In the genomic region with DNA sequence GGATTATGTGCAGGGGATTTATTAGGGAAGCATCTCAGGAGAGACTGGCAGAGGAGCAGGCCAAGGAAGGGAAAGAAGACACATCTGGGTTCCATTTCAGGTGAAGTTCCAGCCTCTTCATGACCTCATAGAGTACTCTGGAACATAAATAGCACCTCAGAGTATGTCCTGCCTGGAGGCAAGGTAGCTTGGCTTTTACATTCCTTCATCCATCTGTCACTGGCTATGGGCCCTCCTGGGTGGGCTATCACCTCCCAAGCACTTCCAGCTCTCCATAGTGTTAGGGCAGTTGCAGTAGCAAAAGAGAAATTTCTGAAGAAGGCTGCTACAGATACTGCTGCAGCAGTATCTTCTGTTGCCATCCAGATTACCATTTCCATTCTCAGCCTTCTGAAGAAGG, we compare ENCODE assay signal across 23 cellular contexts.
DNase-seq lines count a peak whose midpoint lies in the region; ATAC-seq, FAIRE-seq and TF ChIP-seq lines count a peak whose summit lies in the region.
"Had no signal": no experiment of that assay in that cellular context is flagged by ENCODE, and none has a peak within 500 bp of the region (broad histone marks: within the 10 kb centered on the region; RNA-seq: fewer than 3 reads in every experiment).

No MANE protein-coding gene starts in this region.

- H3K4me3 Mint-ChIP-seq in WTC11: no peak overlapping the region
- H3K4me3 Mint-ChIP-seq: CD4-positive, alpha-beta memory T cell had no signal

- H3K4me2 ChIP-seq in HepG2 (ENCODE audit: low read depth, low read length): no peak overlapping the region
- H3K4me2 ChIP-seq in mesendoderm (ENCODE audit: low read length): no peak overlapping the region
- no peak overlapping the region for H3K4me2 ChIP-seq in trophoblast cell (ENCODE audit: low read length)
- H3K4me2 ChIP-seq: A549; BLaER1 treated with 17β-estradiol and CSF1 and Interleukin-3, amounts not matched to agents 10 nM and 100 nM had no signal

- no peak for ATAC-seq in HepG2
- ATAC-seq in right lobe of liver: no peak
- peak; percentile 39; the same call in 1 of the 2 replicates for ATAC-seq in WTC11
- ATAC-seq: A549 had no signal

- no peak for FAIRE-seq in HepG2 (lab: Jason Lieb, UNC)
- FAIRE-seq: A549, G401.6, H54 had no signal

- H2BK120ac ChIP-seq in mesendoderm (ENCODE audit: low read depth, low read length) (no peak overlapping the region), trophoblast cell (ENCODE audit: insufficient read depth, low read length, poor library complexity) (no peak overlapping the region)

- H3K27ac Mint-ChIP-seq in WTC11: no peak overlapping the region
- H3K27ac Mint-ChIP-seq: CD4-positive, alpha-beta memory T cell had no signal

- no peak overlapping the region for H3K18ac ChIP-seq in mesendoderm (ENCODE audit: low read length)
- no peak overlapping the region for H3K18ac ChIP-seq in trophoblast cell (ENCODE audit: low read length)

- no peaks in the 10 kb centered on the region for H3K79me1 ChIP-seq in mesendoderm (ENCODE audit: low read length)
- no peaks in the 10 kb centered on the region for H3K79me1 ChIP-seq in trophoblast cell (ENCODE audit: low read length)

- H4K20me1 ChIP-seq in HepG2 (ENCODE audit: insufficient read depth, low read length): peaks cover 7% of the 10 kb centered on the region
- H4K20me1 ChIP-seq: BLaER1 treated with 17β-estradiol and CSF1 and Interleukin-3, amounts not matched to agents 10 nM and 100 nM had no signal

- DNase-seq in HepG2 (ENCODE audit: low spot score): no peak
- no peak for DNase-seq in right lobe of liver
- no peak for DNase-seq in WTC11 (ENCODE audit: low spot score)
- DNase-seq in mesendoderm: peak; percentile 72
- DNase-seq in trophoblast cell: peak; percentile 30 to 48
- no peak for DNase-seq in pons (ENCODE audit: low spot score)
- DNase-seq in NCI-H345 (lab: John Stamatoyannopoulos, UW): no peak
- no peak for DNase-seq in NCI-H524 treated with DMSO at 0.1 percent for 48 hours (lab: John Stamatoyannopoulos, UW)
- DNase-seq: 8988T; ACHN; AML-193; BE2C; Calu3; CD4-positive, alpha-beta memory T cell; COR-L47; DMS53; DMS79 treated with DMSO at 0.1 percent for 48 hours; GOT3; HCEC 1CT had no signal

- TF ChIP-seq POLR2A in HepG2 (IDR thresholded peaks at IDR 0.05; ENCODE audit: insufficient read depth in 1 of 2, low read depth in 2 of 2, low read length in 2 of 2): no peak
- no peak for TF ChIP-seq POLR2A in right lobe of liver (IDR thresholded peaks at IDR 0.05)

- H3K23ac ChIP-seq in mesendoderm (ENCODE audit: low read length) (no peak overlapping the region), trophoblast cell (ENCODE audit: low read length) (no peak overlapping the region)

- POLR2A ChIA-PET in HepG2 (lab: Yijun Ruan, JAX): interaction anchor here (1.1 to 1.5 kb wide), 3 partner anchors 91 to 114 kb away, joined by 3 read pairs; no protein-coding TSS in a partner anchor
- POLR2A ChIA-PET in WTC11 (lab: Charles Lee): no interaction called here

- no peak for TF ChIP-seq RAD21 in HepG2 (CRISPR knock-in tag; IDR thresholded peaks at IDR 0.05)

- H2AFZ ChIP-seq in HepG2 (ENCODE audit: low read length) (no peak overlapping the region), trophoblast cell (ENCODE audit: insufficient read depth, low read length, poor library complexity) (no peak overlapping the region)

- H3K4ac ChIP-seq in mesendoderm (ENCODE audit: low read depth, low read length) (no peak overlapping the region), trophoblast cell (ENCODE audit: low read depth, low read length) (no peak overlapping the region)

- intact Hi-C loops in HepG2 (cut with micrococcal nuclease; ENCODE audit: unreplicated experiment) (loop anchor here (10.0 kb wide), 1 partner anchor 287 kb away; no protein-coding TSS in a partner anchor), right lobe of liver (cut with DNase I) (no loop called here)

- H3K9me3 Mint-ChIP-seq in WTC11: no peaks in the 10 kb centered on the region
- H3K9me3 Mint-ChIP-seq: CD4-positive, alpha-beta memory T cell had no signal

- H2BK5ac ChIP-seq in mesendoderm (ENCODE audit: low read length) (no peak overlapping the region), trophoblast cell (ENCODE audit: low read depth, low read length, poor library complexity) (no peak overlapping the region)

- CTCF ChIA-PET in HepG2 (lab: Yijun Ruan, JAX; ENCODE audit: low intra/inter-chr PET ratio, low total read pairs): no interaction called here
- CTCF ChIA-PET in WTC11 (lab: Charles Lee): no interaction called here

- no peaks in the 10 kb centered on the region for H3K27me3 Mint-ChIP-seq in WTC11 (ENCODE audit: low read depth)
- H3K27me3 Mint-ChIP-seq: CD4-positive, alpha-beta memory T cell had no signal

- H3K9ac ChIP-seq in HepG2 (ENCODE audit: insufficient read depth, low read depth, low read length): no peak overlapping the region
- H3K9ac ChIP-seq in mesendoderm (ENCODE audit: low read length): no peak overlapping the region
- no peak overlapping the region for H3K9ac ChIP-seq in trophoblast cell (ENCODE audit: low read length)
- H3K9ac ChIP-seq: BLaER1 treated with 17β-estradiol and CSF1 and Interleukin-3, amounts not matched to agents 10 nM and 100 nM had no signal

- no peak overlapping the region for H4K5ac ChIP-seq in mesendoderm (ENCODE audit: low read length)

- H2BK15ac ChIP-seq in mesendoderm (replicated peaks; ENCODE audit: low read depth): no peak overlapping the region

- H3K36me3 ChIP-seq in HepG2 (replicated peaks in 1 of 2; ENCODE audit: control insufficient read depth in 1 of 2, insufficient read depth in 2 of 2, low read length in 2 of 2) (no peaks in the 10 kb centered on the region), right lobe of liver (no peaks in the 10 kb centered on the region), mesendoderm (ENCODE audit: control insufficient read depth, insufficient read depth, low read length) (no peaks in the 10 kb centered on the region), trophoblast cell (ENCODE audit: control insufficient read depth in 1 of 2, insufficient read depth in 2 of 2, low read length in 2 of 2) (no peaks in the 10 kb centered on the region)
- H3K36me3 ChIP-seq: BE2C; BLaER1 treated with 17β-estradiol and CSF1 and Interleukin-3, amounts not matched to agents 10 nM and 100 nM had no signal

- H3K27ac ChIP-seq in HepG2 (ENCODE audit: extremely low read length, insufficient read depth, low read length): no peak overlapping the region
- no peak overlapping the region for H3K27ac ChIP-seq in right lobe of liver
- no peak overlapping the region for H3K27ac ChIP-seq in mesendoderm (ENCODE audit: low read depth, low read length)
- no peak overlapping the region for H3K27ac ChIP-seq in trophoblast cell (ENCODE audit: low read depth, low read length)
- H3K27ac ChIP-seq: A549; BLaER1 treated with 17β-estradiol and CSF1 and Interleukin-3, amounts not matched to agents 10 nM and 100 nM had no signal

- H3K36me3 Mint-ChIP-seq in WTC11: no peaks in the 10 kb centered on the region
- H3K36me3 Mint-ChIP-seq: CD4-positive, alpha-beta memory T cell had no signal

- no peak overlapping the region for H2BK12ac ChIP-seq in trophoblast cell (ENCODE audit: low read length)

- no peak overlapping the region for H4K12ac ChIP-seq in trophoblast cell (ENCODE audit: low read depth, low read length)

- H3K56ac ChIP-seq in mesendoderm (ENCODE audit: low read length): no peak overlapping the region

- H3K9me3 ChIP-seq in HepG2 (ENCODE audit: low read length) (no peaks in the 10 kb centered on the region), right lobe of liver (no peaks in the 10 kb centered on the region), trophoblast cell (ENCODE audit: insufficient read depth, low read depth, low read length) (no peaks in the 10 kb centered on the region)
- H3K9me3 ChIP-seq: A549, BE2C had no signal

- H2AK5ac ChIP-seq in mesendoderm (ENCODE audit: low read length) (no peak overlapping the region), trophoblast cell (ENCODE audit: low read length) (no peak overlapping the region)

- TF ChIP-seq CTCF in HepG2 (CRISPR knock-in tag; IDR thresholded peaks at IDR 0.05) (no peak), right lobe of liver (IDR thresholded peaks at IDR 0.05) (no peak), WTC11 (IDR thresholded peaks at IDR 0.05) (no peak)

- H3K79me2 ChIP-seq in HepG2 (ENCODE audit: insufficient read depth, low read length) (peaks cover 29% of the 10 kb centered on the region), mesendoderm (ENCODE audit: control insufficient read depth, insufficient read depth, low read length) (no peaks in the 10 kb centered on the region), trophoblast cell (ENCODE audit: control insufficient read depth, insufficient read depth, low read length, poor library complexity) (no peaks in the 10 kb centered on the region)

- H3K4me3 ChIP-seq in HepG2 (replicated peaks in 1 of 3; ENCODE audit: insufficient read depth in 1 of 3, low read depth in 2 of 3, low read length in 3 of 3) (no peak overlapping the region), right lobe of liver (no peak overlapping the region), mesendoderm (ENCODE audit: low read length) (no peak overlapping the region), trophoblast cell (ENCODE audit: low read depth, low read length) (no peak overlapping the region)
- H3K4me3 ChIP-seq: A549; BLaER1 treated with 17β-estradiol and CSF1 and Interleukin-3, amounts not matched to agents 10 nM and 100 nM had no signal

- H4K8ac ChIP-seq in mesendoderm (ENCODE audit: low read depth, low read length): no peak overlapping the region
- H4K8ac ChIP-seq in trophoblast cell (ENCODE audit: low read depth, low read length): no peak overlapping the region

- H3K14ac ChIP-seq in trophoblast cell (ENCODE audit: low read length): no peak overlapping the region

- no peak overlapping the region for H4K91ac ChIP-seq in trophoblast cell (ENCODE audit: low read depth, low read length)

- H3K27me3 ChIP-seq in HepG2 (ENCODE audit: control insufficient read depth in 1 of 2, insufficient read depth in 2 of 2, low read length in 2 of 2): no peaks in the 10 kb centered on the region
- H3K27me3 ChIP-seq in right lobe of liver: no peaks in the 10 kb centered on the region
- H3K27me3 ChIP-seq in mesendoderm (ENCODE audit: insufficient read depth, low read length, poor library complexity): no peaks in the 10 kb centered on the region
- H3K27me3 ChIP-seq in trophoblast cell (ENCODE audit: insufficient read depth, low read length): no peaks in the 10 kb centered on the region
- H3K27me3 ChIP-seq: BE2C; BLaER1 treated with 17β-estradiol and CSF1 and Interleukin-3, amounts not matched to agents 10 nM and 100 nM had no signal

- in situ Hi-C loops in HepG2 (cut with HindIII; ENCODE audit: extremely low pct_ligation_motif_present, low pct_unique_long_range_greater_than_20kb): loop anchor here (10.0 kb wide), 1 partner anchor 113 kb away; a partner anchor contains a TSS

- peaks cover 79% of the 10 kb centered on the region for H3K4me1 ChIP-seq in HepG2 (ENCODE audit: insufficient read depth, low read length)
- H3K4me1 ChIP-seq in right lobe of liver: peaks cover 0 to 4% (median 0%) of the 10 kb centered on the region in 4 donors
- H3K4me1 ChIP-seq in mesendoderm (ENCODE audit: control insufficient read depth, low read depth, low read length): no peaks in the 10 kb centered on the region
- peaks cover 3 to 6% of the 10 kb centered on the region in 2 experiments for H3K4me1 ChIP-seq in trophoblast cell (ENCODE audit: control insufficient read depth in 1 of 2, insufficient read depth in 2 of 2, low read length in 2 of 2)
- H3K4me1 ChIP-seq: A549 had no signal

- no TSS peak for BruUV-seq in HepG2 (replicated peaks; lab: Mats Ljungman, UMichigan)

- TF ChIP-seq EP300 in HepG2 (IDR thresholded peaks at IDR 0.05; ENCODE audit: low read depth in 2 of 2, low read length in 2 of 2) (no peak), HepG2 (CRISPR knock-in tag; IDR thresholded peaks at IDR 0.05; ENCODE audit: borderline replicate concordance) (no peak)

- peaks cover 24% of the 10 kb centered on the region for H3K4me1 Mint-ChIP-seq in WTC11

Comparison
In these comparisons a context has a peak if more than half of its experiments do, and no peak if none do; other contexts are left out.
1. DNase-seq: peak in mesendoderm (single experiment) and trophoblast cell (2 of 2); none in HepG2 (single experiment), right lobe of liver (0 of 3), WTC11 (single experiment), pons (single experiment), NCI-H345 (single experiment) and NCI-H524 treated with DMSO at 0.1 percent for 48 hours (single experiment).